In the genomic region with DNA sequence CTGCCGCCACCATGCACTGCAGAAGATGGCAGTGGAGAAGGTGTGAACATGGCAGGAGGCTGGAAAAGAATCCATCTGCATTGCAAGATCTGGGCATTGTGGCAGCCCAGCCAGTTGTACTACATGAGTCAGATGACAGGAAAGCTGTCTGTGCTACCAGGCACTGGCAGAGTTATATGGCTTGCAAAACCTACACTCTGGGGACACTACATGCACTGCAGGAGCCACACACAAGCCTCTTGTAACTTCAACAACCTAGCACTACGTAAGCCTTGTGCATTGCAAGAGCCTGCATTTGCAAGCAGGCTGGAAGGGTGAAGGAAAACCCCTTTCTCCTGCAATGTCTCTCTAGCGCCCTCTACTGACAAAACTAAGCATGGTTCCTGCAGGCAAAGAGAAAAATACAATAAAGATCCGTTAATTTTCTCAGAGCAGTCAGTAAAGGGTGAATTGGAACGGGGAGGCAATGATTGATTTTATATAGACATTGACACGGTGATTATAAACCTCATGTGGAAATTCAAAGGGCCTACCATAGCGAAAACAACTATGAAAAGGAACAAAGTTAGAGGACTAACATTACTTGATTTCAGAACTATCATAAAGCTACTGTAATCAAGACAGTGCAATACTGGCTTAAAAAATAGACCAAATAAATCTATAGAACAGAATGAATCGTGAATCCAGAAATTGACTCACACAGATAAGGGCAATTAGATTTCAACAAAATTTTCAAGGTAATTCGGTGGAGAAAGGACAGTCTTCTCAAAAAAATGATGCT, we compare ENCODE assay signal across 8 cellular contexts. TPM values are rescaled to one million over a fixed set of nuclear protein-coding genes. Genes with fewer than 3 reads are reported as not detected.
A peak's percentile ranks its signal among the peaks of the same experiment; 100 is the strongest.
DNase-seq lines count a peak whose midpoint lies in the region; ATAC-seq, FAIRE-seq and TF ChIP-seq lines count a peak whose summit lies in the region.

No MANE protein-coding gene starts in this region.

- no peaks in the 10 kb centered on the region for H3K9me3 Mint-ChIP-seq in activated T-helper 17 cell treated with anti-CD3 and anti-CD28 coated beads, Interleukin-2, amount 50 U/mL, for 72 hours

- ATAC-seq in GM21528 (IDR thresholded peaks at IDR 0.05; ENCODE audit: low FRiP score, unreplicated experiment) (peak; percentile 89), gastroesophageal sphincter (peak; percentile 66), pancreas (peak in 3 of 4 donors; percentile 73 to 91 (median 77)), HG03457 (IDR thresholded peaks at IDR 0.05; ENCODE audit: unreplicated experiment) (no peak)
- ATAC-seq in activated T-helper 17 cell treated with anti-CD3 and anti-CD28 coated beads, Interleukin-2, amount 50 U/mL, for 72 hours (replicated peaks), result peak; percentile 69

- no peaks in the 10 kb centered on the region for H3K9me3 ChIP-seq in DOHH2 (ENCODE audit: control insufficient read depth, insufficient read depth, low read length)
- H3K9me3 ChIP-seq in Peyer's patch, result no peaks in the 10 kb centered on the region
- no peaks in the 10 kb centered on the region for H3K9me3 ChIP-seq in gastroesophageal sphincter
- no peaks in the 10 kb centered on the region for H3K9me3 ChIP-seq in pancreas

- peaks cover 6% of the 10 kb centered on the region for H3K4me1 Mint-ChIP-seq in activated T-helper 17 cell treated with anti-CD3 and anti-CD28 coated beads, Interleukin-2, amount 50 U/mL, for 72 hours

- DNase-seq in HUDEP-2 (lab: John Stamatoyannopoulos, UW; ENCODE audit: unreplicated experiment in 76 of 76) (peak in 45 of 76 experiments; percentile 1 to 75 (median 29)), Peyer's patch (peak in 1 of 3 donors; percentile 59), pancreas (peak in 2 of 6 donors; percentile 31 to 32)

- no peak for FAIRE-seq in pancreas (lab: Jason Lieb, UNC)

- H3K4me3 ChIP-seq in DOHH2 (ENCODE audit: low read length) (no peak overlapping the region), Peyer's patch (no peak overlapping the region), gastroesophageal sphincter (no peak overlapping the region), pancreas (no peak overlapping the region)

- H3K4me1 ChIP-seq in DOHH2 (ENCODE audit: control insufficient read depth, low read length) (no peaks in the 10 kb centered on the region), Peyer's patch (no peaks in the 10 kb centered on the region), gastroesophageal sphincter (no peaks in the 10 kb centered on the region), pancreas (no peaks in the 10 kb centered on the region)

- H3K27me3 ChIP-seq in DOHH2 (ENCODE audit: control insufficient read depth, low read length) (peaks cover 20% of the 10 kb centered on the region), Peyer's patch (no peaks in the 10 kb centered on the region), gastroesophageal sphincter (no peaks in the 10 kb centered on the region), pancreas (no peaks in the 10 kb centered on the region)

- H3K4me2 ChIP-seq in DOHH2 (ENCODE audit: low read length), result no peak overlapping the region

- no peak overlapping the region for H3K4me3 Mint-ChIP-seq in activated T-helper 17 cell treated with anti-CD3 and anti-CD28 coated beads, Interleukin-2, amount 50 U/mL, for 72 hours

- intact Hi-C loops in pancreas (cut with DNase I), result no loop called here

- TF ChIP-seq CTCF in DOHH2 (IDR thresholded peaks at IDR 0.05; ENCODE audit: low read depth, low read length, poor library complexity, severe bottlenecking) (peak; percentile 97), Peyer's patch (IDR thresholded peaks at IDR 0.05) (peak; percentile 31 to 85 (median 70)), gastroesophageal sphincter (IDR thresholded peaks at IDR 0.05) (peak; percentile 65 to 88 (median 77)), pancreas (IDR thresholded peaks at IDR 0.05) (peak; percentile 76 to 94 (median 85))

- H3K27ac ChIP-seq in DOHH2 (ENCODE audit: low read depth, low read length) (no peak overlapping the region), Peyer's patch (no peak overlapping the region), gastroesophageal sphincter (no peak overlapping the region), pancreas (no peak overlapping the region)

- H4K20me1 ChIP-seq in DOHH2 (ENCODE audit: control insufficient read depth, insufficient read depth, low read depth, low read length), result no peaks in the 10 kb centered on the region

- H3K36me3 ChIP-seq in DOHH2 (ENCODE audit: control insufficient read depth, low read length), result no peaks in the 10 kb centered on the region
- no peaks in the 10 kb centered on the region for H3K36me3 ChIP-seq in Peyer's patch
- H3K36me3 ChIP-seq in gastroesophageal sphincter, result peaks cover 0 to 5% of the 10 kb centered on the region in 2 donors
- no peaks in the 10 kb centered on the region for H3K36me3 ChIP-seq in pancreas

- no peak for TF ChIP-seq EP300 in gastroesophageal sphincter (IDR thresholded peaks at IDR 0.05)

- H3K79me2 ChIP-seq in DOHH2 (ENCODE audit: control insufficient read depth, low read length), result no peaks in the 10 kb centered on the region

- 27 to 40% methylated on average over 4 to 8 of the region's 9 CpGs for WGBS in gastroesophageal sphincter (ENCODE audit: low coverage in 1 of 2), 2 donors
- 19 to 21% methylated on average over 9 of the region's 9 CpGs for WGBS in pancreas, 2 donors

- no peaks in the 10 kb centered on the region for H3K36me3 Mint-ChIP-seq in activated T-helper 17 cell treated with anti-CD3 and anti-CD28 coated beads, Interleukin-2, amount 50 U/mL, for 72 hours (ENCODE audit: low read depth)

- H3K27me3 Mint-ChIP-seq in activated T-helper 17 cell treated with anti-CD3 and anti-CD28 coated beads, Interleukin-2, amount 50 U/mL, for 72 hours, result peaks cover 15% of the 10 kb centered on the region

- H3F3A ChIP-seq in DOHH2 (ENCODE audit: control insufficient read depth, insufficient read depth), result no peaks in the 10 kb centered on the region

- TF ChIP-seq POLR2A in Peyer's patch (IDR thresholded peaks at IDR 0.05), result no peak
- no peak for TF ChIP-seq POLR2A in gastroesophageal sphincter (IDR thresholded peaks at IDR 0.05)

- no peaks in the 10 kb centered on the region for H3K9me2 ChIP-seq in DOHH2 (replicated peaks; ENCODE audit: control insufficient read depth, low read length)

- no peak overlapping the region for H3K27ac Mint-ChIP-seq in activated T-helper 17 cell treated with anti-CD3 and anti-CD28 coated beads, Interleukin-2, amount 50 U/mL, for 72 hours

RNA-seq across cellular contexts. Expression of gene DYNLT5, which starts 26.2 kb away (rescaled TPM):
- total RNA-seq in Peyer's patch (1 to 10 TPM in 1 of 4 donors, under 1 TPM in 1, not detected in 2; 0.88 to 4.1 TPM), gastroesophageal sphincter (1 to 10 TPM in 3 of 4 donors, under 1 TPM in 1; 0.17 to 3.9 (median 3.0) TPM), pancreas (under 1 TPM in 4 of 6 donors, not detected in 2; 0.19 to 0.41 (median 0.28) TPM)
- not detected for total RNA-seq in activated T-helper 17 cell treated with anti-CD3 and anti-CD28 coated beads, Interleukin-2, amount 50 U/mL, for 72 hours
- polyA plus RNA-seq in pancreas, result under 1 TPM; 0.42 to 0.72 TPM
